8 cellular contexts compared by ENCODE assay signal in genomic region chr11:65013692-65014145, GRCh38. TPM values are rescaled to one million over a fixed set of nuclear protein-coding genes. Genes with fewer than 3 reads are reported as not detected.
A peak's percentile ranks its signal among the peaks of the same experiment; 100 is the strongest.
DNase-seq lines count a peak whose midpoint lies in the region; ATAC-seq and TF ChIP-seq lines count a peak whose summit lies in the region.

No MANE protein-coding gene starts in this region.

- H3K27ac ChIP-seq in layer of hippocampus (ENCODE audit: low read depth, low read length), result peak overlapping the region; percentile 100

- H3K4me3 Mint-ChIP-seq in chondrocyte (ENCODE audit: unreplicated experiment), result peak overlapping the region; percentile 82

- DNase-seq in SIG-M5 treated with dmso at 0.1 percent for 504 hours (lab: John Stamatoyannopoulos, UW; ENCODE audit: unreplicated experiment), result peak; percentile 73
- no peak for DNase-seq in SIG-M5 (lab: John Stamatoyannopoulos, UW)
- DNase-seq in NCI-H1930 (lab: John Stamatoyannopoulos, UW), result peak; percentile 84 to 94
- peak; percentile 63 for DNase-seq in activated CD4-positive, CD25-positive, alpha-beta regulatory T cell treated with anti-CD3 and anti-CD28 coated beads, Interleukin-2, amount 50 U/mL, for 16 hours (ENCODE audit: low read depth, low spot score)
- DNase-seq in chondrocyte (ENCODE audit: low spot score), result no peak
- peak; percentile 69 to 80 for DNase-seq in stimulated activated CD4-positive, alpha-beta T cell treated with anti-CD3 and anti-CD28 coated beads, Interleukin-1b, Interleukin-23, amount 100 ng/mL, for 4 hours (ENCODE audit: low read depth in 2 of 2)

- H3K9me3 Mint-ChIP-seq in chondrocyte (ENCODE audit: low read depth), result no peaks in the 10 kb centered on the region

- H3K4me1 Mint-ChIP-seq in chondrocyte (ENCODE audit: low read depth), result peaks cover 15% of the 10 kb centered on the region

- TF ChIP-seq CTCF in chondrocyte (IDR thresholded peaks at IDR 0.05), result no peak

- H3K27me3 ChIP-seq in layer of hippocampus (ENCODE audit: control insufficient read depth, insufficient read depth, low read length), result no peaks in the 10 kb centered on the region

- ATAC-seq in HG02938 (IDR thresholded peaks at IDR 0.05; ENCODE audit: unreplicated experiment), result peak; percentile 67

- no peaks in the 10 kb centered on the region for H3K27me3 Mint-ChIP-seq in chondrocyte (ENCODE audit: low read depth)

- H3K27ac Mint-ChIP-seq in chondrocyte (ENCODE audit: unreplicated experiment), result peak overlapping the region; percentile 97

- H3K36me3 Mint-ChIP-seq in chondrocyte (ENCODE audit: low read depth), result peaks cover 8% of the 10 kb centered on the region

RNA-seq across cellular contexts. Expression of gene ARL2, which starts 0.2 kb away (rescaled TPM):
- 80.1 to 85.5 TPM (median 83.7 TPM) in 3 replicates for total RNA-seq in chondrocyte

RNA-seq across cellular contexts. Expression of gene SNX15, which starts 13.5 kb away (rescaled TPM):
- 21.0 to 26.1 TPM (median 24.9 TPM) in 3 replicates for total RNA-seq in chondrocyte

RNA-seq across cellular contexts. Expression of gene BATF2, which starts 16.9 kb away (rescaled TPM):
- total RNA-seq in chondrocyte, result not detected in 3 replicates

RNA-seq across cellular contexts. Expression of gene SAC3D1, which starts 27.3 kb away (rescaled TPM):
- total RNA-seq in chondrocyte, result 13.1 to 18.2 TPM (median 14.3 TPM) in 3 replicates

RNA-seq across cellular contexts. Expression of gene MAJIN, which starts 41.8 kb away (rescaled TPM):
- not detected in 3 replicates for total RNA-seq in chondrocyte

Comparison
In these comparisons a context has a peak if more than half of its experiments do, and no peak if none do; other contexts are left out.
1. DNase-seq: peak in SIG-M5 treated with dmso at 0.1 percent for 504 hours (single experiment), NCI-H1930 (2 of 2), activated CD4-positive, CD25-positive, alpha-beta regulatory T cell treated with anti-CD3 and anti-CD28 coated beads, Interleukin-2, amount 50 U/mL, for 16 hours (single experiment) and stimulated activated CD4-positive, alpha-beta T cell treated with anti-CD3 and anti-CD28 coated beads, Interleukin-1b, Interleukin-23, amount 100 ng/mL, for 4 hours (2 of 2); none in SIG-M5 (single experiment) and chondrocyte (single experiment).